In the genomic region with DNA sequence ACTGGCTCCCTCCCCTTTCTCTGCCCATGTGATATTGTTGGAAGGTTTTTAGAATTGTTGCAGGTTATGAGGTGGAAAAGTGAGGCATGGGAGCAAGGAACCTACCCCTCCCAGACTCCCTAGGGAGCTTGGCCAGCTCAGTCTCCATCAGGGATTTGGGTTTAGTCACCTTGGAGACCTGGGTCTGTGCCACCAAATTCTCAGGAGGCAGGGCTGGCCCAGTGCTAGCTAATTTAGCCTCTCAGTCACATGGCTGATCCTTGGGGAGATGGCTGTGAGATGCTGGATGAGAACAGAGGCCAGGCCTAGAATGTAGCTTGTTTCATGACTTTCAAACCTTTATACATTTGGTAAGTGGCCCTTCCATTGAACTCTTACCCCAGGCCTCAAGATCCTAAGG, we compare ENCODE assay signal across 27 cellular contexts.
DNase-seq lines count a peak whose midpoint lies in the region; ATAC-seq and TF ChIP-seq lines count a peak whose summit lies in the region.
"Had no signal": no experiment of that assay in that cellular context is flagged by ENCODE, and none has a peak within 500 bp of the region (broad histone marks: within the 10 kb centered on the region; RNA-seq: fewer than 3 reads in every experiment).

No MANE protein-coding gene starts in this region.

- TF ChIP-seq EP300 in upper lobe of left lung (IDR thresholded peaks at IDR 0.05) = no peak

- H3K4me1 ChIP-seq in BLaER1 treated with 17β-estradiol and CSF1 and Interleukin-3, amounts not matched to agents 10 nM and 100 nM = peaks cover 0 to 9% (median 7%) of the 10 kb centered on the region in 10 experiments; a peak in 6 of 20 replicates
- H3K4me1 ChIP-seq in upper lobe of left lung = no peaks in the 10 kb centered on the region
- H3K4me1 ChIP-seq: foreskin keratinocyte, spleen had no signal

- no peaks in the 10 kb centered on the region for H3K36me3 Mint-ChIP-seq in HFFc6 (ENCODE audit: low read depth)
- no peaks in the 10 kb centered on the region for H3K36me3 Mint-ChIP-seq in neural crest cell (ENCODE audit: low read depth)
- no peaks in the 10 kb centered on the region for H3K36me3 Mint-ChIP-seq in naive thymus-derived CD8-positive, alpha-beta T cell
- H3K36me3 Mint-ChIP-seq: stimulated activated effector memory CD8-positive, alpha-beta T cell treated with anti-CD3 and anti-CD28 coated beads, Interleukin-12 subunit alpha, Interleukin-12 subunit beta, amount 100 ng/mL, for 72 hours had no signal

- H3K4me3 Mint-ChIP-seq in HFFc6 (no peak overlapping the region), neural crest cell (no peak overlapping the region)
- H3K4me3 Mint-ChIP-seq in naive thymus-derived CD8-positive, alpha-beta T cell = no peak overlapping the region
- H3K4me3 Mint-ChIP-seq: activated CD4-positive, alpha-beta T cell treated with anti-CD3 and anti-CD28 coated beads, Interleukin-2, amount 10 ng/mL, durations not matched to agents 24 days and 14 days; activated T-cell treated with anti-CD3 and anti-CD28 coated beads, Interleukin-2, amount 50 U/mL, for 4 hours; central memory CD8-positive, alpha-beta T cell; stimulated activated effector memory CD8-positive, alpha-beta T cell treated with anti-CD3 and anti-CD28 coated beads, Interleukin-12 subunit alpha, Interleukin-12 subunit beta, amount 100 ng/mL, for 72 hours had no signal

- no peak overlapping the region for H3K27ac ChIP-seq in BLaER1 treated with 17β-estradiol and CSF1 and Interleukin-3, amounts not matched to agents 10 nM and 100 nM
- no peak overlapping the region for H3K27ac ChIP-seq in upper lobe of left lung
- H3K27ac ChIP-seq: dorsolateral prefrontal cortex, foreskin keratinocyte, hepatocyte, RWPE1, SK-N-MC, spleen had no signal

- POLR2A ChIA-PET in naive thymus-derived CD8-positive, alpha-beta T cell (lab: Charles Lee) = no interaction called here

- no peak overlapping the region for H3K9ac ChIP-seq in BLaER1 treated with 17β-estradiol and CSF1 and Interleukin-3, amounts not matched to agents 10 nM and 100 nM

- TF ChIP-seq CTCF in HFFc6 (IDR thresholded peaks at IDR 0.05) (no peak), neural crest cell (conservative IDR thresholded peaks at IDR 0.05) (no peak), upper lobe of left lung (IDR thresholded peaks at IDR 0.05) (no peak)

- H3K27ac Mint-ChIP-seq in HFFc6 (no peak overlapping the region), neural crest cell (ENCODE audit: unreplicated experiment) (peak overlapping the region; percentile 50)
- no peak overlapping the region for H3K27ac Mint-ChIP-seq in naive thymus-derived CD8-positive, alpha-beta T cell
- H3K27ac Mint-ChIP-seq: activated CD4-positive, alpha-beta T cell treated with anti-CD3 and anti-CD28 coated beads, Interleukin-2, amount 10 ng/mL, durations not matched to agents 24 days and 14 days; naive B cell; stimulated activated effector memory CD8-positive, alpha-beta T cell treated with anti-CD3 and anti-CD28 coated beads, Interleukin-12 subunit alpha, Interleukin-12 subunit beta, amount 100 ng/mL, for 72 hours had no signal

- TF ChIP-seq POLR2A in upper lobe of left lung (IDR thresholded peaks at IDR 0.05) = no peak

- peaks cover under 1 to 20% (median 8%) of the 10 kb centered on the region in 11 experiments; a peak in 15 of 22 replicates for H3K9me3 ChIP-seq in BLaER1 treated with 17β-estradiol and CSF1 and Interleukin-3, amounts not matched to agents 10 nM and 100 nM (replicated peaks in 1 of 11)
- no peaks in the 10 kb centered on the region for H3K9me3 ChIP-seq in upper lobe of left lung

- peak overlapping the region in 7 of 11 experiments; percentile 5 to 46 (median 16); a peak in 9 of 22 replicates for H3K4me2 ChIP-seq in BLaER1 treated with 17β-estradiol and CSF1 and Interleukin-3, amounts not matched to agents 10 nM and 100 nM
- H3K4me2 ChIP-seq: hepatocyte had no signal

- H3K4me3 ChIP-seq in BLaER1 treated with 17β-estradiol and CSF1 and Interleukin-3, amounts not matched to agents 10 nM and 100 nM = no peak overlapping the region
- H3K4me3 ChIP-seq in upper lobe of left lung = no peak overlapping the region
- H3K4me3 ChIP-seq: dorsolateral prefrontal cortex, hepatocyte, SK-N-MC, spleen had no signal

- H4K20me1 ChIP-seq in BLaER1 treated with 17β-estradiol and CSF1 and Interleukin-3, amounts not matched to agents 10 nM and 100 nM = no peaks in the 10 kb centered on the region

- H3K36me3 ChIP-seq in BLaER1 treated with 17β-estradiol and CSF1 and Interleukin-3, amounts not matched to agents 10 nM and 100 nM = no peaks in the 10 kb centered on the region
- no peaks in the 10 kb centered on the region for H3K36me3 ChIP-seq in upper lobe of left lung
- H3K36me3 ChIP-seq: spleen had no signal

- H3K9me3 Mint-ChIP-seq in HFFc6 (peaks cover 3% of the 10 kb centered on the region; the same call in 1 of the 2 replicates), neural crest cell (peaks cover 9% of the 10 kb centered on the region)
- peaks cover 0 to 5% (median 0%) of the 10 kb centered on the region in 9 donors for H3K9me3 Mint-ChIP-seq in naive thymus-derived CD8-positive, alpha-beta T cell
- H3K9me3 Mint-ChIP-seq: activated CD4-positive, alpha-beta T cell treated with anti-CD3 and anti-CD28 coated beads, Interleukin-2, amount 10 ng/mL, durations not matched to agents 24 days and 14 days; activated T-cell treated with anti-CD3 and anti-CD28 coated beads, Interleukin-2, amount 50 U/mL, for 4 hours; central memory CD8-positive, alpha-beta T cell had no signal

- H3K4me1 Mint-ChIP-seq in HFFc6 (ENCODE audit: low read depth) (peaks cover 16% of the 10 kb centered on the region), neural crest cell (peaks cover 5% of the 10 kb centered on the region)
- H3K4me1 Mint-ChIP-seq in naive thymus-derived CD8-positive, alpha-beta T cell = no peaks in the 10 kb centered on the region
- H3K4me1 Mint-ChIP-seq: activated CD4-positive, alpha-beta T cell treated with anti-CD3 and anti-CD28 coated beads, Interleukin-2, amount 10 ng/mL, durations not matched to agents 24 days and 14 days; central memory CD8-positive, alpha-beta T cell; naive B cell; stimulated activated effector memory CD8-positive, alpha-beta T cell treated with anti-CD3 and anti-CD28 coated beads, Interleukin-12 subunit alpha, Interleukin-12 subunit beta, amount 100 ng/mL, for 72 hours had no signal

- no peaks in the 10 kb centered on the region for H3K27me3 ChIP-seq in BLaER1 treated with 17β-estradiol and CSF1 and Interleukin-3, amounts not matched to agents 10 nM and 100 nM
- no peaks in the 10 kb centered on the region for H3K27me3 ChIP-seq in upper lobe of left lung
- H3K27me3 ChIP-seq: dorsolateral prefrontal cortex, foreskin keratinocyte, hepatocyte, spleen had no signal

- ATAC-seq in naive thymus-derived CD8-positive, alpha-beta T cell = no peak
- ATAC-seq in upper lobe of left lung (ENCODE audit: low FRiP score in 2 of 2) = no peak
- ATAC-seq: activated T-cell treated with anti-CD3 and anti-CD28 coated beads, Interleukin-2, amount 50 U/mL, for 4 hours; foreskin keratinocyte; left lobe of liver had no signal

- H3K27me3 Mint-ChIP-seq in HFFc6 (ENCODE audit: insufficient read depth) (no peaks in the 10 kb centered on the region; the same call in 1 of the 2 replicates), neural crest cell (ENCODE audit: low read depth) (no peaks in the 10 kb centered on the region)
- peaks cover 0 to 12% (median 3%) of the 10 kb centered on the region in 5 donors for H3K27me3 Mint-ChIP-seq in naive thymus-derived CD8-positive, alpha-beta T cell
- H3K27me3 Mint-ChIP-seq: activated CD4-positive, alpha-beta T cell treated with anti-CD3 and anti-CD28 coated beads, Interleukin-2, amount 10 ng/mL, durations not matched to agents 24 days and 14 days; central memory CD8-positive, alpha-beta T cell had no signal

- DNase-seq in HFFc6 = peak; percentile 16
- peak; percentile 31 for DNase-seq in astrocyte of the hippocampus (ENCODE audit: low read depth, low spot score)
- DNase-seq in neural crest cell (ENCODE audit: low read depth, low spot score) = no peak
- no peak for DNase-seq in naive thymus-derived CD8-positive, alpha-beta T cell
- DNase-seq in SW 1271 (lab: John Stamatoyannopoulos, UW) = no peak
- DNase-seq in upper lobe of left lung = no peak
- DNase-seq in globus pallidus (ENCODE audit: low spot score) = no peak
- DNase-seq: ACHN; activated CD4-positive, alpha-beta T cell treated with anti-CD3 and anti-CD28 coated beads, Interleukin-2, amount 10 ng/mL, durations not matched to agents 24 days and 14 days; activated naive CD4-positive, alpha-beta T cell treated with Interleukin-2 at 50 U/mL for 16 hours; activated T-cell treated with anti-CD3 and anti-CD28 coated beads, Interleukin-2, amount 50 U/mL, for 4 hours; amygdala; dorsolateral prefrontal cortex; foreskin keratinocyte; naive B cell; NCI-H187; NCI-H226; NCI-H748 treated with DMSO at 0.1 percent for 48 hours; spleen; stimulated activated CD4-positive, alpha-beta T cell treated with anti-CD3 and anti-CD28 coated beads, Interleukin-2, amount 100 ng/mL, for 48 hours had no signal

Comparison
In these comparisons a context has a peak if more than half of its experiments do, and no peak if none do; other contexts are left out.
1. DNase-seq: peak in HFFc6 (single experiment) and astrocyte of the hippocampus (single experiment); none in neural crest cell (single experiment), naive thymus-derived CD8-positive, alpha-beta T cell (0 of 10), SW 1271 (0 of 2), upper lobe of left lung (0 of 2) and globus pallidus (single experiment).